1 cellular context compared by ENCODE assay signal in genomic region chr17:80219013-80219776, GRCh38.
TF ChIP-seq lines count a peak whose summit lies in the region.

No MANE protein-coding gene starts in this region.

TF ChIP-seq in IMR-90, 13 proteins besides CTCF, POLR2A, EP300 and RAD21 (continued from another document):
- no peak for TF ChIP-seq CHD1 (IDR thresholded peaks at IDR 0.05; ENCODE audit: low read depth, low read length)
- TF ChIP-seq CEBPB (IDR thresholded peaks at IDR 0.05; ENCODE audit: low read depth, low read length), result no peak; the same call in 1 of the 2 replicates
- TF ChIP-seq MAFK (IDR thresholded peaks at IDR 0.05; ENCODE audit: low read depth, low read length), result no peak
